ENCODE assay signal across 1 cellular context in genomic region chr14:22122227-22123187, GRCh38.
TF ChIP-seq lines count a peak whose summit lies in the region.

No MANE protein-coding gene starts in this region.

TF ChIP-seq in IMR-90, 13 proteins besides CTCF, POLR2A, EP300 and RAD21 (continued from another document):
- TF ChIP-seq CEBPB (IDR thresholded peaks at IDR 0.05; ENCODE audit: low read depth, low read length) (no peak), FOS (IDR thresholded peaks at IDR 0.05; ENCODE audit: low read depth, low read length) (no peak), SMC3 (IDR thresholded peaks at IDR 0.05; ENCODE audit: low read depth, low read length) (no peak), BHLHE40 (IDR thresholded peaks at IDR 0.05; ENCODE audit: low read depth, low read length) (no peak), MXI1 (IDR thresholded peaks at IDR 0.05; ENCODE audit: borderline replicate concordance, low read depth, low read length) (no peak), CHD1 (IDR thresholded peaks at IDR 0.05; ENCODE audit: low read depth, low read length) (no peak), RCOR1 (IDR thresholded peaks at IDR 0.05; ENCODE audit: insufficient replicate concordance, low read length) (no peak), ELK1 (IDR thresholded peaks at IDR 0.05; ENCODE audit: borderline replicate concordance, low read depth, low read length) (no peak), USF2 (IDR thresholded peaks at IDR 0.05; ENCODE audit: low read depth, low read length) (no peak), NFE2L2 (IDR thresholded peaks at IDR 0.05; ENCODE audit: low read depth, low read length) (no peak)
